26 cellular contexts compared by ENCODE assay signal in genomic region chr2:160005476-160005875, GRCh38. TPM values are rescaled to one million over a fixed set of nuclear protein-coding genes. Genes with fewer than 3 reads are reported as not detected.
"Had no signal": no experiment of that assay in that cellular context is flagged by ENCODE, and none has a peak within 500 bp of the region (broad histone marks: within the 10 kb centered on the region; RNA-seq: fewer than 3 reads in every experiment).

No MANE protein-coding gene starts in this region.

- H3K4me3 ChIP-seq: left lung, lung, neural progenitor cell, right atrium auricular region, sigmoid colon, spleen, suprapubic skin, thoracic aorta, tibial nerve, uterus had no signal

- H2AFZ ChIP-seq: neural progenitor cell, parathyroid adenoma had no signal

- H3K4me2 ChIP-seq: neural progenitor cell had no signal

- H3K36me3 ChIP-seq: left lung, neutrophil, right atrium auricular region, spleen, uterus had no signal

- ATAC-seq: left cardiac atrium; left lung; natural killer cell; stimulated activated effector memory CD8-positive, alpha-beta T cell treated with anti-CD3 and anti-CD28 coated beads, Interleukin-12 subunit alpha, Interleukin-12 subunit beta, amount 100 ng/mL, for 72 hours had no signal

- H3K27me3 ChIP-seq: left lung, neural progenitor cell, neutrophil, right atrium auricular region, sigmoid colon, spleen, suprapubic skin, tibial nerve, uterus had no signal

- FAIRE-seq: keratinocyte, small intestine had no signal

- H3K27ac ChIP-seq: left lung, neural progenitor cell, neutrophil, parathyroid adenoma, right atrium auricular region, sigmoid colon, spleen, suprapubic skin, thoracic aorta, tibial nerve, uterus had no signal

- H3K79me2 ChIP-seq: parathyroid adenoma had no signal

- DNase-seq: hippocampal formation; kidney glomerular epithelial cell; left cardiac atrium; left lung; mesendoderm; naive B cell; natural killer cell; nephron progenitor cell; occipital lobe; sigmoid colon; small intestine; spleen; stimulated activated CD4-positive, alpha-beta T cell treated with anti-CD3 and anti-CD28 coated beads, Interleukin-4, amount 100 ng/mL, for 24 hours; stimulated activated naive CD4-positive, alpha-beta T cell; uterus had no signal

- H3K9ac ChIP-seq: neural progenitor cell, parathyroid adenoma had no signal

- H3K4me1 ChIP-seq: left lung, neural progenitor cell, spleen, suprapubic skin, uterus had no signal

- H3K9me3 ChIP-seq: left lung, neutrophil, right atrium auricular region, sigmoid colon, spleen, suprapubic skin, thoracic aorta, uterus had no signal

RNA-seq across cellular contexts. Expression of gene PLA2R1, which starts 56.9 kb away (rescaled TPM):
- total RNA-seq: mononuclear cell, natural killer cell had no signal
